ENCODE assay signal across 33 cellular contexts in genomic region chr13:40559915-40560314, GRCh38.
"Had no signal": no experiment of that assay in that cellular context is flagged by ENCODE, and none has a peak within 500 bp of the region (broad histone marks: within the 10 kb centered on the region; RNA-seq: fewer than 3 reads in every experiment).

No MANE protein-coding gene starts in this region.

- H3K27ac Mint-ChIP-seq: activated CD4-positive, alpha-beta memory T cell treated with anti-CD3 and anti-CD28 coated beads, Interleukin-2, amount 10 ng/mL, durations not matched to agents 7 days and 5 days; activated CD8-positive, alpha-beta memory T cell treated with anti-CD3 and anti-CD28 coated beads, Interleukin-2, amount 10 ng/mL, durations not matched to agents 7 days and 5 days; activated naive CD8-positive, alpha-beta T cell treated with anti-CD3 and anti-CD28 coated beads, Interleukin-2, amount 10 ng/mL, durations not matched to agents 7 days and 5 days; activated T-helper 2 cell treated with anti-CD3 and anti-CD28 coated beads, Interferon-gamma antibody, Interleukin-2, Interleukin-4, amounts not matched to agents 10 μg/mL and 5 μg/mL and 100 μg/mL, durations not matched to agents 14 hours and 24 hours and 36 hours had no signal

- H3K4me3 ChIP-seq: ascending aorta, cardiac muscle cell had no signal

- H3K36me3 ChIP-seq: cardiac muscle cell had no signal

- H3K27me3 ChIP-seq: ascending aorta, cardiac muscle cell had no signal

- H3K27me3 Mint-ChIP-seq: activated CD4-positive, alpha-beta memory T cell treated with anti-CD3 and anti-CD28 coated beads, Interleukin-2, amount 10 ng/mL, durations not matched to agents 7 days and 5 days; activated CD8-positive, alpha-beta memory T cell treated with anti-CD3 and anti-CD28 coated beads, Interleukin-2, amount 10 ng/mL, durations not matched to agents 7 days and 5 days; activated naive CD8-positive, alpha-beta T cell treated with anti-CD3 and anti-CD28 coated beads, Interleukin-2, amount 10 ng/mL, durations not matched to agents 7 days and 5 days; central memory CD8-positive, alpha-beta T cell; T-cell had no signal

- H3K9me3 ChIP-seq: ascending aorta had no signal

- ATAC-seq: activated CD8-positive, alpha-beta memory T cell treated with anti-CD3 and anti-CD28 coated beads, Interleukin-2, amount 10 ng/mL, durations not matched to agents 7 days and 5 days; Panc1; Right ventricle myocardium inferior; SK-N-SH treated with all-trans-retinoic acid at 6 μM for 48 hours had no signal

- DNase-seq: activated CD4-positive, alpha-beta memory T cell treated with anti-CD3 and anti-CD28 coated beads, Interleukin-2, amount 10 ng/mL, durations not matched to agents 7 days and 5 days; activated CD4-positive, alpha-beta T cell treated with anti-CD3 and anti-CD28 coated beads for 1 hour; activated CD4-positive, alpha-beta T cell treated with anti-CD3 and anti-CD28 coated beads for 48 hours; activated CD4-positive, CD25-positive, alpha-beta regulatory T cell; activated CD8-positive, alpha-beta memory T cell treated with anti-CD3 and anti-CD28 coated beads for 24 hours; activated CD8-positive, alpha-beta memory T cell treated with anti-CD3 and anti-CD28 coated beads, Interleukin-2, amount 50 U/mL, for 48 hours; activated gamma-delta T cell; activated naive CD4-positive, alpha-beta T cell treated with Interleukin-2 at 50 U/mL for 16 hours; activated naive CD8-positive, alpha-beta T cell treated with anti-CD3 and anti-CD28 coated beads, Interleukin-2, amount 10 ng/mL, durations not matched to agents 7 days and 5 days; amygdala; Karpas-422; KBM-7; NCI-H1105; NCI-H1436; NCI-H1694; NCI-H1930; NCI-H2081 treated with DMSO at 0.1 percent for 48 hours; NCI-H345; NCI-H524 treated with DMSO at 0.1 percent for 48 hours; SIG-M5; T-cell; T-helper 2 cell; T-helper 9 cell had no signal

- H3K9me3 Mint-ChIP-seq: activated CD4-positive, alpha-beta memory T cell treated with anti-CD3 and anti-CD28 coated beads, Interleukin-2, amount 10 ng/mL, durations not matched to agents 7 days and 5 days; activated T-helper 2 cell treated with anti-CD3 and anti-CD28 coated beads, Interferon-gamma antibody, Interleukin-2, Interleukin-4, amounts not matched to agents 10 μg/mL and 5 μg/mL and 100 μg/mL, durations not matched to agents 14 hours and 24 hours and 36 hours; central memory CD8-positive, alpha-beta T cell had no signal

- H3K4me3 Mint-ChIP-seq: activated CD4-positive, alpha-beta memory T cell treated with anti-CD3 and anti-CD28 coated beads, Interleukin-2, amount 10 ng/mL, durations not matched to agents 7 days and 5 days; activated CD8-positive, alpha-beta memory T cell treated with anti-CD3 and anti-CD28 coated beads, Interleukin-2, amount 10 ng/mL, durations not matched to agents 7 days and 5 days; activated naive CD8-positive, alpha-beta T cell treated with anti-CD3 and anti-CD28 coated beads, Interleukin-2, amount 10 ng/mL, durations not matched to agents 7 days and 5 days; central memory CD8-positive, alpha-beta T cell had no signal

- H3K27ac ChIP-seq: cardiac muscle cell, RWPE1, VCaP had no signal
